9 cellular contexts compared by ENCODE assay signal in genomic region chr11:82494988-82495432, GRCh38.
DNase-seq lines count a peak whose midpoint lies in the region; ATAC-seq and TF ChIP-seq lines count a peak whose summit lies in the region.
"Had no signal": no experiment of that assay in that cellular context is flagged by ENCODE, and none has a peak within 500 bp of the region (broad histone marks: within the 10 kb centered on the region; RNA-seq: fewer than 3 reads in every experiment).

No MANE protein-coding gene starts in this region.

- no peak overlapping the region for H3K27ac ChIP-seq in DOHH2 (ENCODE audit: low read depth, low read length)
- no peak overlapping the region for H3K27ac ChIP-seq in HEK293 (ENCODE audit: extremely low read depth, low read depth, low read length)
- no peak overlapping the region for H3K27ac ChIP-seq in tibial artery
- H3K27ac ChIP-seq in psoas muscle: no peak overlapping the region

- H3K4me3 ChIP-seq in DOHH2 (ENCODE audit: low read length): no peak overlapping the region
- no peak overlapping the region for H3K4me3 ChIP-seq in HEK293 (ENCODE audit: low read depth, low read length)
- no peak overlapping the region for H3K4me3 ChIP-seq in tibial artery
- H3K4me3 ChIP-seq in psoas muscle: no peak overlapping the region

- H3K27ac Mint-ChIP-seq in glutamatergic neuron (ENCODE audit: unreplicated experiment): no peak overlapping the region
- H3K27ac Mint-ChIP-seq: activated naive CD4-positive, alpha-beta T cell treated with anti-CD3 and anti-CD28 coated beads, Interleukin-2, amount 50 U/mL, for 72 hours had no signal

- peaks cover 5% of the 10 kb centered on the region for H3K36me3 Mint-ChIP-seq in glutamatergic neuron (ENCODE audit: unreplicated experiment)
- H3K36me3 Mint-ChIP-seq: activated naive CD4-positive, alpha-beta T cell treated with anti-CD3 and anti-CD28 coated beads, Interleukin-2, amount 50 U/mL, for 72 hours had no signal

- no peaks in the 10 kb centered on the region for H3K4me1 ChIP-seq in DOHH2 (ENCODE audit: control insufficient read depth, low read length)
- H3K4me1 ChIP-seq in HEK293 (ENCODE audit: control insufficient read depth, insufficient read depth, low read length): no peaks in the 10 kb centered on the region
- H3K4me1 ChIP-seq in tibial artery: no peaks in the 10 kb centered on the region
- no peaks in the 10 kb centered on the region for H3K4me1 ChIP-seq in psoas muscle

- TF ChIP-seq CTCF in DOHH2 (IDR thresholded peaks at IDR 0.05; ENCODE audit: low read depth, low read length, poor library complexity, severe bottlenecking): peak; percentile 51
- no peak for TF ChIP-seq CTCF in HEK293 (tag by site-specific recombination; IDR thresholded peaks at IDR 0.05)
- peak; percentile 41 for TF ChIP-seq CTCF in glutamatergic neuron (IDR thresholded peaks at IDR 0.05; ENCODE audit: partially characterized antibody, unreplicated experiment)
- no peak for TF ChIP-seq CTCF in tibial artery (IDR thresholded peaks at IDR 0.05)
- no peak for TF ChIP-seq CTCF in psoas muscle (IDR thresholded peaks at IDR 0.05)

- no peaks in the 10 kb centered on the region for H3K79me2 ChIP-seq in DOHH2 (ENCODE audit: control insufficient read depth, low read length)

- 45 to 48% (median 48%) methylated on average over 3 of the region's 3 CpGs for WGBS in psoas muscle, 3 donors

- CTCF ChIA-PET in HEK293 (lab: Yijun Ruan, JAX): interaction anchor here (0.5 to 3.3 kb wide), 9 partner anchors 12 to 1590 kb away, joined by 3 to 27 read pairs (median 3); no protein-coding TSS in a partner anchor

- no peaks in the 10 kb centered on the region for H3K27me3 Mint-ChIP-seq in glutamatergic neuron (ENCODE audit: unreplicated experiment)

- H3F3A ChIP-seq in DOHH2 (ENCODE audit: control insufficient read depth, insufficient read depth): no peaks in the 10 kb centered on the region

- no peaks in the 10 kb centered on the region for H4K20me1 ChIP-seq in DOHH2 (ENCODE audit: control insufficient read depth, insufficient read depth, low read depth, low read length)

- H3K4me1 Mint-ChIP-seq in glutamatergic neuron (ENCODE audit: low read depth, unreplicated experiment): no peaks in the 10 kb centered on the region

- ATAC-seq in Right ventricle myocardium inferior: no peak
- no peak for ATAC-seq in psoas muscle

- H3K9me3 ChIP-seq in DOHH2 (ENCODE audit: control insufficient read depth, insufficient read depth, low read length) (no peaks in the 10 kb centered on the region), HEK293 (ENCODE audit: control insufficient read depth, insufficient read depth, low read depth, low read length) (no peaks in the 10 kb centered on the region), tibial artery (no peaks in the 10 kb centered on the region), psoas muscle (no peaks in the 10 kb centered on the region)

- no peaks in the 10 kb centered on the region for H3K9me2 ChIP-seq in DOHH2 (replicated peaks; ENCODE audit: control insufficient read depth, low read length)

- DNase-seq in NCI-H510A treated with DMSO at 0.1 percent for 48 hours (lab: John Stamatoyannopoulos, UW) (peak; percentile 47), glutamatergic neuron (no peak), tibial artery (no peak), Right ventricle myocardium inferior (ENCODE audit: missing footprints) (no peak), SKM-1 (lab: John Stamatoyannopoulos, UW; ENCODE audit: unreplicated experiment) (no peak), psoas muscle (no peak)

- H3K36me3 ChIP-seq in DOHH2 (ENCODE audit: control insufficient read depth, low read length): no peaks in the 10 kb centered on the region
- H3K36me3 ChIP-seq in HEK293 (ENCODE audit: control insufficient read depth in 2 of 2, insufficient read depth in 1 of 2, low read length in 2 of 2): no peaks in the 10 kb centered on the region
- no peaks in the 10 kb centered on the region for H3K36me3 ChIP-seq in tibial artery
- no peaks in the 10 kb centered on the region for H3K36me3 ChIP-seq in psoas muscle (ENCODE audit: insufficient read depth in 1 of 2, low read depth in 1 of 2)

- POLR2A ChIA-PET in HEK293 (lab: Yijun Ruan, JAX): no interaction called here

- H3K27me3 ChIP-seq in DOHH2 (ENCODE audit: control insufficient read depth, low read length) (peaks cover 3% of the 10 kb centered on the region; the same call in 1 of the 2 replicates), tibial artery (no peaks in the 10 kb centered on the region), psoas muscle (ENCODE audit: insufficient read depth in 3 of 3, low read length in 2 of 3) (no peaks in the 10 kb centered on the region)

- H3K4me3 Mint-ChIP-seq in glutamatergic neuron (ENCODE audit: unreplicated experiment): no peak overlapping the region

- no peaks in the 10 kb centered on the region for H3K9me3 Mint-ChIP-seq in glutamatergic neuron (ENCODE audit: unreplicated experiment)

- H3K4me2 ChIP-seq in DOHH2 (ENCODE audit: low read length): no peak overlapping the region

- intact Hi-C loops in tibial artery (cut with DNase I; ENCODE audit: low total_unique reads) (no loop called here), Right ventricle myocardium inferior (cut with DNase I) (no loop called here), psoas muscle (cut with DNase I) (no loop called here)

TF ChIP-seq in HEK293, 187 proteins besides CTCF, POLR2A, EP300 and RAD21:
- TF ChIP-seq ZNF654 (tag by site-specific recombination; IDR thresholded peaks at IDR 0.05; ENCODE audit: low read depth): peak; percentile 12; the same call in 1 of the 2 replicates
- no peak for TF ChIP-seq REPIN1 (tag by site-specific recombination; IDR thresholded peaks at IDR 0.05; ENCODE audit: low read depth)

Comparison
In these comparisons a context has a peak if more than half of its experiments do, and no peak if none do; other contexts are left out.
1. CTCF ChIP-seq: peak in DOHH2 (single experiment) and glutamatergic neuron (single experiment); none in HEK293 (single experiment), tibial artery (0 of 2) and psoas muscle (single experiment).